ENCODE assay signal across 8 cellular contexts in the genomic region with DNA sequence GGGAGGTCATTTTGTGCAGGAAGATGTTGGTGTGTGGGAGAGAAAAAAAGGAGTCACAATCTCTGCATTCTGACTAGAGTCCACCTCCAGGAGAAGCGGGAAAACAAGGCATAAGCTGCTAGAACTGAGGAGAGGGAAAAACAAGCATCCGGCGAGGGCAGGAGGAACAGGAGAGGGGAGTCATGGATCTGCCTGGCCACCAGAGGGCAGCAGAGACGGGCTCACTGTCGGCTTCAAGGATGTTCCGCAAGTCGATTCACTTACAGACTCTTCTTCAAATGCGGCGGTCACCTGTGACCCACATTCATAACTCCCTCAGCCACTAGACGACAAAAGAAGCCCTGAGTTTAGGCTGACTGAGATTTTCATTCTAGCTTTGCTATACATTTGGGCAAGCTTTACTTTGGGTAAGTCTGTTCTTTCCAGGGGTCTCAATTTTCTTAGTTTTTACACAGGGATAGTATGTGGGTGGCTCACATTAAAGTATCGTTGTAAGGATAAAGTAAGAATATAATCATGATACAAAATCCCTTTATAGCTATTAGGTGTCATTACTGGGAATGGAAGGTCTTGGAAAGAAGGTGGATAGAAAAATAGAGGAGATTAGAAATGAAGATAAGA. TPM values are rescaled to one million over a fixed set of nuclear protein-coding genes. Genes with fewer than 3 reads are reported as not detected.
DNase-seq lines count a peak whose midpoint lies in the region; ATAC-seq and TF ChIP-seq lines count a peak whose summit lies in the region.

No MANE protein-coding gene starts in this region.

- no peak overlapping the region for H3K27ac Mint-ChIP-seq in CD4-positive, alpha-beta T cell
- H3K27ac Mint-ChIP-seq in HFFc6 = no peak overlapping the region
- H3K27ac Mint-ChIP-seq in activated CD8-positive, alpha-beta T cell treated with anti-CD3 and anti-CD28 coated beads for 36 hours = no peak overlapping the region

- peak; percentile 76 to 89 (median 83) for DNase-seq in CD4-positive, alpha-beta T cell
- DNase-seq in HFFc6 = peak; percentile 52
- DNase-seq in NCI-H774 (lab: John Stamatoyannopoulos, UW) = peak; percentile 21
- DNase-seq in activated CD8-positive, alpha-beta T cell treated with anti-CD3 and anti-CD28 coated beads for 36 hours = peak; percentile 86
- peak; percentile 83 for DNase-seq in effector CD4-positive, alpha-beta T cell
- peak; percentile 79 to 80 for DNase-seq in lung microvascular endothelial cell (ENCODE audit: low read depth in 2 of 2)
- DNase-seq in stimulated activated CD8-positive, alpha-beta memory T cell treated with anti-CD3 and anti-CD28 coated beads, Interleukin-12 subunit alpha, Interleukin-12 subunit beta, amount 100 ng/mL, for 4 hours (ENCODE audit: low read depth) = peak; percentile 61

- no peaks in the 10 kb centered on the region for H3K9me3 Mint-ChIP-seq in CD4-positive, alpha-beta T cell
- H3K9me3 Mint-ChIP-seq in HFFc6 = no peaks in the 10 kb centered on the region
- no peaks in the 10 kb centered on the region for H3K9me3 Mint-ChIP-seq in activated CD8-positive, alpha-beta T cell treated with anti-CD3 and anti-CD28 coated beads for 36 hours

- peaks cover 11% of the 10 kb centered on the region for H3K4me1 Mint-ChIP-seq in CD4-positive, alpha-beta T cell (ENCODE audit: low read depth)
- H3K4me1 Mint-ChIP-seq in HFFc6 (ENCODE audit: low read depth) = peaks cover 10% of the 10 kb centered on the region
- H3K4me1 Mint-ChIP-seq in activated CD8-positive, alpha-beta T cell treated with anti-CD3 and anti-CD28 coated beads for 36 hours (ENCODE audit: low read depth) = no peaks in the 10 kb centered on the region

- peak; percentile 87 for ATAC-seq in CD4-positive, alpha-beta T cell (ENCODE audit: poor library complexity)
- ATAC-seq in activated CD8-positive, alpha-beta T cell treated with anti-CD3 and anti-CD28 coated beads for 36 hours = peak; percentile 86
- no peak for ATAC-seq in GM18870 (IDR thresholded peaks at IDR 0.05; ENCODE audit: unreplicated experiment)

- POLR2A ChIA-PET in CD4-positive, alpha-beta T cell (lab: Charles Lee) = interaction anchor here (0.6 to 2.0 kb wide), 3 partner anchors 9 to 372 kb away, joined by 3 to 4 read pairs (median 3); no protein-coding TSS in a partner anchor
- POLR2A ChIA-PET in activated CD8-positive, alpha-beta T cell treated with anti-CD3 and anti-CD28 coated beads for 36 hours (lab: Charles Lee) = no interaction called here

- CTCF ChIA-PET in CD4-positive, alpha-beta T cell (lab: Charles Lee) = interaction anchor here (0.7 to 4.7 kb wide), 15 partner anchors 12 to 454 kb away, joined by 3 to 13 read pairs (median 4); a partner anchor contains a TSS
- CTCF ChIA-PET in activated CD8-positive, alpha-beta T cell treated with anti-CD3 and anti-CD28 coated beads for 36 hours (lab: Charles Lee) = interaction anchor here (0.7 to 6.2 kb wide), 52 partner anchors 10 to 467 kb away, joined by 3 to 68 read pairs (median 4); a partner anchor contains a TSS

- H3K27me3 Mint-ChIP-seq in CD4-positive, alpha-beta T cell = peaks cover 56% of the 10 kb centered on the region
- peaks cover 27% of the 10 kb centered on the region for H3K27me3 Mint-ChIP-seq in HFFc6 (ENCODE audit: insufficient read depth)
- H3K27me3 Mint-ChIP-seq in activated CD8-positive, alpha-beta T cell treated with anti-CD3 and anti-CD28 coated beads for 36 hours = peaks cover 42% of the 10 kb centered on the region

- peak; percentile 97 for TF ChIP-seq CTCF in CD4-positive, alpha-beta T cell (IDR thresholded peaks at IDR 0.05)
- peak; percentile 98 for TF ChIP-seq CTCF in HFFc6 (IDR thresholded peaks at IDR 0.05)
- TF ChIP-seq CTCF in activated CD8-positive, alpha-beta T cell treated with anti-CD3 and anti-CD28 coated beads for 36 hours (IDR thresholded peaks at IDR 0.05) = peak; percentile 90

- H3K9me3 ChIP-seq in CD4-positive, alpha-beta T cell (ENCODE audit: control insufficient read depth, low read length) = no peaks in the 10 kb centered on the region

- H3K27me3 ChIP-seq in CD4-positive, alpha-beta T cell (ENCODE audit: control insufficient read depth, insufficient read depth, low read length) = peaks cover 17% of the 10 kb centered on the region

- H3K27ac ChIP-seq in CD4-positive, alpha-beta T cell (ENCODE audit: low read depth, low read length) = no peak overlapping the region

- intact Hi-C loops in CD4-positive, alpha-beta T cell (cut with DNase I, micrococcal nuclease) = loop anchor here (1.0 to 2.0 kb wide), 5 partner anchors 287 to 455 kb away; no protein-coding TSS in a partner anchor
- intact Hi-C loops in activated CD8-positive, alpha-beta T cell treated with anti-CD3 and anti-CD28 coated beads for 36 hours (cut with micrococcal nuclease) = loop anchor here (2.0 to 5.0 kb wide), 2 partner anchors 283 to 384 kb away; no protein-coding TSS in a partner anchor

- H3K4me3 Mint-ChIP-seq in CD4-positive, alpha-beta T cell = no peak overlapping the region
- H3K4me3 Mint-ChIP-seq in HFFc6 = no peak overlapping the region
- H3K4me3 Mint-ChIP-seq in activated CD8-positive, alpha-beta T cell treated with anti-CD3 and anti-CD28 coated beads for 36 hours = no peak overlapping the region

- H3K36me3 Mint-ChIP-seq in CD4-positive, alpha-beta T cell (ENCODE audit: low read depth) = no peaks in the 10 kb centered on the region
- no peaks in the 10 kb centered on the region for H3K36me3 Mint-ChIP-seq in HFFc6 (ENCODE audit: low read depth)
- no peaks in the 10 kb centered on the region for H3K36me3 Mint-ChIP-seq in activated CD8-positive, alpha-beta T cell treated with anti-CD3 and anti-CD28 coated beads for 36 hours (ENCODE audit: low read depth)

RNA-seq across cellular contexts. Expression of a gene that starts 6.6 kb away (rescaled TPM):
- not detected for total RNA-seq in CD4-positive, alpha-beta T cell
- not detected for total RNA-seq in HFFc6 (2021; fragmentation: NEBNext Ultra II Directional; extraction: Animal tissue kit (Norgen Biotek cat#: 25700))
- not detected for total RNA-seq in activated CD8-positive, alpha-beta T cell treated with anti-CD3 and anti-CD28 coated beads for 36 hours
- total RNA-seq in lung microvascular endothelial cell = not detected in 2 replicates

RNA-seq across cellular contexts. Expression of a gene that starts 26.1 kb away (rescaled TPM):
- total RNA-seq in CD4-positive, alpha-beta T cell = 10 to 100 TPM; 50.3 to 51.0 TPM
- total RNA-seq in HFFc6 (2021; fragmentation: NEBNext Ultra II Directional; extraction: Animal tissue kit (Norgen Biotek cat#: 25700)) = not detected
- total RNA-seq in activated CD8-positive, alpha-beta T cell treated with anti-CD3 and anti-CD28 coated beads for 36 hours = 1 to 10 TPM; 8.6 to 9.2 TPM
- total RNA-seq in lung microvascular endothelial cell = not detected in 2 replicates

RNA-seq across cellular contexts. Expression of a gene that starts 41.8 kb away (rescaled TPM):
- total RNA-seq in CD4-positive, alpha-beta T cell = not detected
- not detected for total RNA-seq in HFFc6 (2021; fragmentation: NEBNext Ultra II Directional; extraction: Animal tissue kit (Norgen Biotek cat#: 25700))
- total RNA-seq in activated CD8-positive, alpha-beta T cell treated with anti-CD3 and anti-CD28 coated beads for 36 hours = not detected
- total RNA-seq in lung microvascular endothelial cell = not detected in 2 replicates

Comparison
In these comparisons a context has a peak if more than half of its experiments do, and no peak if none do; other contexts are left out.
1. DNase-seq: peak in every context shown above with its lines; median percentile 86 in activated CD8-positive, alpha-beta T cell treated with anti-CD3 and anti-CD28 coated beads for 36 hours; 83 in CD4-positive, alpha-beta T cell; 83 in effector CD4-positive, alpha-beta T cell; 80 in lung microvascular endothelial cell; 61 in stimulated activated CD8-positive, alpha-beta memory T cell treated with anti-CD3 and anti-CD28 coated beads, Interleukin-12 subunit alpha, Interleukin-12 subunit beta, amount 100 ng/mL, for 4 hours; 52 in HFFc6; 21 in NCI-H774.
2. RNA of a gene that starts 26.1 kb away (total RNA-seq): 50.3 to 51.0 TPM in CD4-positive, alpha-beta T cell; 8.6 to 9.2 TPM in activated CD8-positive, alpha-beta T cell treated with anti-CD3 and anti-CD28 coated beads for 36 hours, not detected in HFFc6 and not detected in lung microvascular endothelial cell; every median in the first group is over 4 times any median in the second.
3. Peak in every context shown above with its lines, with median percentiles within 50 percentile points of each other: CTCF ChIP-seq.